In genomic region chr2:159457589-159457988, GRCh38 we compare ENCODE assay signal across 21 cellular contexts.
DNase-seq lines count a peak whose midpoint lies in the region; ATAC-seq and TF ChIP-seq lines count a peak whose summit lies in the region.
"Had no signal": no experiment of that assay in that cellular context is flagged by ENCODE, and none has a peak within 500 bp of the region (broad histone marks: within the 10 kb centered on the region; RNA-seq: fewer than 3 reads in every experiment).

No MANE protein-coding gene starts in this region.

- TF ChIP-seq CTCF in activated B cell treated with CpG ODN at 0.5 μM for 24 hours (IDR thresholded peaks at IDR 0.05), result no peak
- no peak for TF ChIP-seq CTCF in mesothelial cell of epicardium (IDR thresholded peaks at IDR 0.05; ENCODE audit: unreplicated experiment)
- TF ChIP-seq CTCF in GM10266 (IDR thresholded peaks at IDR 0.05; ENCODE audit: control insufficient read depth, insufficient read depth, low read depth, missing control alignments), result no peak

- H3K27me3 Mint-ChIP-seq in activated naive CD8-positive, alpha-beta T cell treated with anti-CD3 and anti-CD28 coated beads, Interleukin-2, amount 10 ng/mL, durations not matched to agents 7 days and 5 days, result no peaks in the 10 kb centered on the region
- H3K27me3 Mint-ChIP-seq in activated naive CD8-positive, alpha-beta T cell treated with anti-CD3 and anti-CD28 coated beads for 36 hours, result no peaks in the 10 kb centered on the region
- H3K27me3 Mint-ChIP-seq in activated B cell treated with CpG ODN at 0.5 μM for 24 hours (no peaks in the 10 kb centered on the region), mesothelial cell of epicardium (ENCODE audit: low read depth) (no peaks in the 10 kb centered on the region)
- H3K27me3 Mint-ChIP-seq: naive B cell had no signal

- peak overlapping the region; percentile 20 for H3K4me3 Mint-ChIP-seq in activated naive CD8-positive, alpha-beta T cell treated with anti-CD3 and anti-CD28 coated beads, Interleukin-2, amount 10 ng/mL, durations not matched to agents 7 days and 5 days
- no peak overlapping the region for H3K4me3 Mint-ChIP-seq in activated naive CD8-positive, alpha-beta T cell treated with anti-CD3 and anti-CD28 coated beads for 36 hours
- H3K4me3 Mint-ChIP-seq in activated B cell treated with CpG ODN at 0.5 μM for 24 hours, result no peak overlapping the region
- H3K4me3 Mint-ChIP-seq in mesothelial cell of epicardium, result no peak overlapping the region

- ATAC-seq in activated naive CD8-positive, alpha-beta T cell treated with anti-CD3 and anti-CD28 coated beads, Interleukin-2, amount 10 ng/mL, durations not matched to agents 7 days and 5 days (ENCODE audit: low read depth), result peak; percentile 47
- no peak for ATAC-seq in activated B cell treated with CpG ODN at 0.5 μM for 24 hours (ENCODE audit: low read depth)
- ATAC-seq: A549, SK-N-SH treated with all-trans-retinoic acid at 6 μM for 48 hours had no signal

- intact Hi-C loops in activated B cell treated with CpG ODN at 0.5 μM for 24 hours (cut with micrococcal nuclease), result no loop called here

- peaks cover 17% of the 10 kb centered on the region for H3K4me1 Mint-ChIP-seq in activated naive CD8-positive, alpha-beta T cell treated with anti-CD3 and anti-CD28 coated beads, Interleukin-2, amount 10 ng/mL, durations not matched to agents 7 days and 5 days
- H3K4me1 Mint-ChIP-seq in activated naive CD8-positive, alpha-beta T cell treated with anti-CD3 and anti-CD28 coated beads for 36 hours, result peaks cover 19% of the 10 kb centered on the region
- H3K4me1 Mint-ChIP-seq in activated B cell treated with CpG ODN at 0.5 μM for 24 hours (peaks cover 21% of the 10 kb centered on the region), mesothelial cell of epicardium (peaks cover 16% of the 10 kb centered on the region)

- H3K36me3 Mint-ChIP-seq in activated naive CD8-positive, alpha-beta T cell treated with anti-CD3 and anti-CD28 coated beads, Interleukin-2, amount 10 ng/mL, durations not matched to agents 7 days and 5 days, result peaks cover 3% of the 10 kb centered on the region
- H3K36me3 Mint-ChIP-seq in activated naive CD8-positive, alpha-beta T cell treated with anti-CD3 and anti-CD28 coated beads for 36 hours, result peaks cover 6% of the 10 kb centered on the region
- no peaks in the 10 kb centered on the region for H3K36me3 Mint-ChIP-seq in activated B cell treated with CpG ODN at 0.5 μM for 24 hours (ENCODE audit: low read depth)
- peaks cover 7% of the 10 kb centered on the region for H3K36me3 Mint-ChIP-seq in mesothelial cell of epicardium

- H3K9me3 Mint-ChIP-seq in activated naive CD8-positive, alpha-beta T cell treated with anti-CD3 and anti-CD28 coated beads, Interleukin-2, amount 10 ng/mL, durations not matched to agents 7 days and 5 days, result no peaks in the 10 kb centered on the region
- H3K9me3 Mint-ChIP-seq in activated naive CD8-positive, alpha-beta T cell treated with anti-CD3 and anti-CD28 coated beads for 36 hours, result peaks cover 2% of the 10 kb centered on the region
- H3K9me3 Mint-ChIP-seq in activated B cell treated with CpG ODN at 0.5 μM for 24 hours (no peaks in the 10 kb centered on the region), mesothelial cell of epicardium (no peaks in the 10 kb centered on the region)

- CTCF ChIA-PET in activated B cell treated with CpG ODN at 0.5 μM for 24 hours (lab: Charles Lee), result no interaction called here

- DNase-seq in activated naive CD8-positive, alpha-beta T cell treated with anti-CD3 and anti-CD28 coated beads, Interleukin-2, amount 10 ng/mL, durations not matched to agents 7 days and 5 days, result no peak
- no peak for DNase-seq in activated naive CD8-positive, alpha-beta T cell treated with anti-CD3 and anti-CD28 coated beads for 36 hours
- DNase-seq in activated B cell treated with CpG ODN at 0.5 μM for 24 hours, result no peak
- DNase-seq in mesothelial cell of epicardium (ENCODE audit: low spot score in 2 of 2, unreplicated experiment in 2 of 2), result no peak
- DNase-seq in NOMO-1 (lab: John Stamatoyannopoulos, UW; ENCODE audit: unreplicated experiment in 2 of 2), result no peak
- no peak for DNase-seq in GM10266 (ENCODE audit: extremely low spot score)
- no peak for DNase-seq in AG08395 (ENCODE audit: low spot score)
- no peak for DNase-seq in amygdala (lab: John Stamatoyannopoulos, UW)
- DNase-seq: activated CD4-positive, alpha-beta T cell treated with anti-CD3 and anti-CD28 coated beads, Interleukin-2, amount 50 U/mL, for 4 hours; activated gamma-delta T cell treated with Interleukin-2 at 50 U/mL for 16 hours; activated T-cell treated with anti-CD3 and anti-CD28 coated beads for 4 hours; effector CD8-positive, alpha-beta T cell; Karpas-422; naive B cell; NCI-H1048; NCI-H187 treated with DMSO at 0.1 percent for 48 hours; ovary; stimulated activated CD4-positive, alpha-beta T cell treated with anti-CD3 and anti-CD28 coated beads, Interleukin-4, amount 100 ng/mL, for 4 hours; transverse colon had no signal

- peak overlapping the region; percentile 55 for H3K27ac Mint-ChIP-seq in activated naive CD8-positive, alpha-beta T cell treated with anti-CD3 and anti-CD28 coated beads, Interleukin-2, amount 10 ng/mL, durations not matched to agents 7 days and 5 days
- H3K27ac Mint-ChIP-seq in activated naive CD8-positive, alpha-beta T cell treated with anti-CD3 and anti-CD28 coated beads for 36 hours, result no peak overlapping the region
- peak overlapping the region; percentile 15 for H3K27ac Mint-ChIP-seq in activated B cell treated with CpG ODN at 0.5 μM for 24 hours
- H3K27ac Mint-ChIP-seq in mesothelial cell of epicardium, result peak overlapping the region; percentile 7

- POLR2A ChIA-PET in activated naive CD8-positive, alpha-beta T cell treated with anti-CD3 and anti-CD28 coated beads, Interleukin-2, amount 10 ng/mL, durations not matched to agents 7 days and 5 days (lab: Charles Lee), result no interaction called here
- POLR2A ChIA-PET in activated B cell treated with CpG ODN at 0.5 μM for 24 hours (lab: Charles Lee), result no interaction called here
